ENCODE assay signal across 8 cellular contexts in genomic region chr2:230067990-230068657, GRCh38. TPM values are rescaled to one million over a fixed set of nuclear protein-coding genes. Genes with fewer than 3 reads are reported as not detected.
DNase-seq lines count a peak whose midpoint lies in the region; ATAC-seq and TF ChIP-seq lines count a peak whose summit lies in the region.

No MANE protein-coding gene starts in this region.

- no peaks in the 10 kb centered on the region for H3K9me3 Mint-ChIP-seq in activated CD8-positive, alpha-beta T cell treated with anti-CD3 and anti-CD28 coated beads, Interleukin-2, amount 10 ng/mL, durations not matched to agents 7 days and 5 days (ENCODE audit: insufficient read depth)
- no peaks in the 10 kb centered on the region for H3K9me3 Mint-ChIP-seq in stimulated activated naive CD8-positive, alpha-beta T cell treated with anti-CD3 and anti-CD28 coated beads, Interleukin-15, Interleukin-2, amounts not matched to agents 100 ng/mL and 50 ng/mL, for 24 hours

- peaks cover 27% of the 10 kb centered on the region for H3K27me3 Mint-ChIP-seq in activated CD8-positive, alpha-beta T cell treated with anti-CD3 and anti-CD28 coated beads, Interleukin-2, amount 10 ng/mL, durations not matched to agents 7 days and 5 days (ENCODE audit: low read depth)
- H3K27me3 Mint-ChIP-seq in stimulated activated naive CD8-positive, alpha-beta T cell treated with anti-CD3 and anti-CD28 coated beads, Interleukin-15, Interleukin-2, amounts not matched to agents 100 ng/mL and 50 ng/mL, for 24 hours, result peaks cover 17% of the 10 kb centered on the region

- peak overlapping the region; percentile 61 for H3K27ac Mint-ChIP-seq in activated CD8-positive, alpha-beta T cell treated with anti-CD3 and anti-CD28 coated beads, Interleukin-2, amount 10 ng/mL, durations not matched to agents 7 days and 5 days
- H3K27ac Mint-ChIP-seq in stimulated activated naive CD8-positive, alpha-beta T cell treated with anti-CD3 and anti-CD28 coated beads, Interleukin-15, Interleukin-2, amounts not matched to agents 100 ng/mL and 50 ng/mL, for 24 hours, result no peak overlapping the region

- H3K4me1 Mint-ChIP-seq in activated CD8-positive, alpha-beta T cell treated with anti-CD3 and anti-CD28 coated beads, Interleukin-2, amount 10 ng/mL, durations not matched to agents 7 days and 5 days (ENCODE audit: low read depth), result peaks cover 21% of the 10 kb centered on the region
- H3K4me1 Mint-ChIP-seq in stimulated activated naive CD8-positive, alpha-beta T cell treated with anti-CD3 and anti-CD28 coated beads, Interleukin-15, Interleukin-2, amounts not matched to agents 100 ng/mL and 50 ng/mL, for 24 hours (ENCODE audit: low read depth), result peaks cover 24% of the 10 kb centered on the region

- H3K4me3 Mint-ChIP-seq in activated CD8-positive, alpha-beta T cell treated with anti-CD3 and anti-CD28 coated beads, Interleukin-2, amount 10 ng/mL, durations not matched to agents 7 days and 5 days, result peak overlapping the region; percentile 66
- H3K4me3 Mint-ChIP-seq in stimulated activated naive CD8-positive, alpha-beta T cell treated with anti-CD3 and anti-CD28 coated beads, Interleukin-15, Interleukin-2, amounts not matched to agents 100 ng/mL and 50 ng/mL, for 24 hours, result peak overlapping the region; percentile 85

- peak; percentile 37 for DNase-seq in DMS53 treated with DMSO at 0.1 percent for 48 hours (lab: John Stamatoyannopoulos, UW; ENCODE audit: unreplicated experiment)
- DNase-seq in NCI-H1105 treated with DMSO at 0.1 percent for 48 hours (lab: John Stamatoyannopoulos, UW), result peak; percentile 46
- DNase-seq in activated CD8-positive, alpha-beta T cell treated with anti-CD3 and anti-CD28 coated beads, Interleukin-2, amount 10 ng/mL, durations not matched to agents 7 days and 5 days, result peak; percentile 51
- DNase-seq in epithelial cell of esophagus (ENCODE audit: low read depth), result peak; percentile 60
- DNase-seq in middle frontal gyrus (ENCODE audit: extremely low spot score, low spot score), result peak; percentile 25
- DNase-seq in kidney glomerular epithelial cell (lab: John Stamatoyannopoulos, UW), result no peak

- H3K4me3 ChIP-seq in epithelial cell of esophagus (ENCODE audit: low read length), result peak overlapping the region; percentile 65

- CTCF ChIA-PET in activated CD8-positive, alpha-beta T cell treated with anti-CD3 and anti-CD28 coated beads, Interleukin-2, amount 10 ng/mL, durations not matched to agents 7 days and 5 days (lab: Charles Lee), result interaction anchor here (0.6 to 6.7 kb wide), 23 partner anchors 9 to 729 kb away, joined by 3 to 76 read pairs (median 5); no protein-coding TSS in a partner anchor

- peak; percentile 30 for ATAC-seq in GM21786 (IDR thresholded peaks at IDR 0.05; ENCODE audit: unreplicated experiment)
- peak; percentile 64 for ATAC-seq in activated CD8-positive, alpha-beta T cell treated with anti-CD3 and anti-CD28 coated beads, Interleukin-2, amount 10 ng/mL, durations not matched to agents 7 days and 5 days

- POLR2A ChIA-PET in activated CD8-positive, alpha-beta T cell treated with anti-CD3 and anti-CD28 coated beads, Interleukin-2, amount 10 ng/mL, durations not matched to agents 7 days and 5 days (lab: Charles Lee), result interaction anchor here (0.6 kb wide), 1 partner anchor 152 kb away, joined by 3 read pairs; the partner anchor contains the start of gene SP110

- no peaks in the 10 kb centered on the region for H3K36me3 Mint-ChIP-seq in activated CD8-positive, alpha-beta T cell treated with anti-CD3 and anti-CD28 coated beads, Interleukin-2, amount 10 ng/mL, durations not matched to agents 7 days and 5 days (ENCODE audit: low read depth)
- no peaks in the 10 kb centered on the region for H3K36me3 Mint-ChIP-seq in stimulated activated naive CD8-positive, alpha-beta T cell treated with anti-CD3 and anti-CD28 coated beads, Interleukin-15, Interleukin-2, amounts not matched to agents 100 ng/mL and 50 ng/mL, for 24 hours (ENCODE audit: low read depth)

- TF ChIP-seq CTCF in epithelial cell of esophagus (IDR thresholded peaks at IDR 0.05; ENCODE audit: insufficient read depth, low read depth, low read length, missing control alignments), result no peak

RNA-seq across cellular contexts. Expression of gene SLC16A14, which starts 0.6 kb away (rescaled TPM):
- total RNA-seq in activated CD8-positive, alpha-beta T cell treated with anti-CD3 and anti-CD28 coated beads, Interleukin-2, amount 10 ng/mL, durations not matched to agents 7 days and 5 days, result under 1 TPM; 0.61 to 0.63 TPM
